In the genomic region with DNA sequence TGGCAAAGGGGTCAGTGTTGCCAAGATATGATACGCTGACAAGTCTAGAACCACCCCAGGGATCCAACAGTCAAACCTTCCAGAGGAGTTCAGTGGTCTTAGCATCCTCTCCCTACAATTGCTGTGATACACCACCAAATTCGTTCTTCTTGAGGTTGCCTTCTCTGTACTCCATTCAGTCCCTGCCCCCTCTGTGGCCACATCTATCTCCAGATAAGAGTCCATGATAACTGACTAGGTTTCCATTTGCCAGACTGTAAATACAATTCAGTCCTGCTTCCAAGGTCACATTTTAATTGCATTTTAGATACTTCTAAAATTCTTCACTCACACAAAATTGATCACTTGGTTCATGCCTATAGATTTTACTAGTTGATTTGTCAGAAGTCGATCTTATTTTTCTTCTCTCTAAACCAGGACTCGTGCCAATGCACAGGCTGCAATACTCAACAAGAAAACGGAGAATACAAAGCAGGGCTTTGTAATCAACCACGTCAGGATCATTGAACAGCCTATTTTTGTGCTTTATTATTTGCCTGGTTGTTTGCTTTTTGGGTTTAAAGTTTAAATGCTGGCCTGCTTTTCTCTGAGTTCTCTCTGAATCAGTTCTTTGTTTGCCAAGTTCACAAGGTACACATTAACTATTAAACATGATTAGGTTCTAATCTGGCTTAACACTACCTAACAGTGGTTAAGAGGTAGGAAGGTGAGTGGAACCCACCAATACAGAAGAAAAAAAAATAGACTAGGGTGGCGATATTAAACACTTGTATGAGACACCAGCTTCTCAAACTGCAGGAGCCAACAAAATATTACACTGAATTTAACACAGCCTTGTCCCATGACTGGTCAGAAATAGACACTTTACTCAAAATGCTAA, we compare ENCODE assay signal across 23 cellular contexts. TPM values are rescaled to one million over a fixed set of nuclear protein-coding genes. Genes with fewer than 3 reads are reported as not detected.
DNase-seq lines count a peak whose midpoint lies in the region; ATAC-seq and TF ChIP-seq lines count a peak whose summit lies in the region.
"Had no signal": no experiment of that assay in that cellular context is flagged by ENCODE, and none has a peak within 500 bp of the region (broad histone marks: within the 10 kb centered on the region; RNA-seq: fewer than 3 reads in every experiment).

No MANE protein-coding gene starts in this region.

- no peak overlapping the region for H3K27ac Mint-ChIP-seq in nephron progenitor cell
- H3K27ac Mint-ChIP-seq: activated T-helper 2 cell treated with anti-CD3 and anti-CD28 coated beads, Interferon-gamma antibody, Interleukin-2, Interleukin-4, amounts not matched to agents 10 μg/mL and 5 μg/mL and 100 μg/mL, durations not matched to agents 14 hours and 24 hours and 36 hours; mesothelial cell of epicardium had no signal

- TF ChIP-seq POLR2A in Peyer's patch (IDR thresholded peaks at IDR 0.05) = no peak

- no peak overlapping the region for H3K4me3 Mint-ChIP-seq in nephron progenitor cell
- H3K4me3 Mint-ChIP-seq: mesothelial cell of epicardium had no signal

- CTCF ChIA-PET in mammary epithelial cell (lab: Charles Lee; ENCODE audit: low non-redundant PET) = no interaction called here

- intact Hi-C loops in mammary epithelial cell (cut with micrococcal nuclease) = no loop called here

- no peak overlapping the region for H2AFZ ChIP-seq in mammary epithelial cell (ENCODE audit: low read depth, low read length)

- H3K36me3 ChIP-seq in Peyer's patch = no peaks in the 10 kb centered on the region
- H3K36me3 ChIP-seq in mammary epithelial cell (ENCODE audit: insufficient read depth, low read length) = no peaks in the 10 kb centered on the region
- H3K36me3 ChIP-seq: adrenal gland, cardiac muscle cell, HAP-1, heart left ventricle had no signal

- no peaks in the 10 kb centered on the region for H4K20me1 ChIP-seq in mammary epithelial cell (ENCODE audit: insufficient read depth, low read length)

- H3K4me3 ChIP-seq in Peyer's patch (peak overlapping the region in 1 of 4 donors; percentile 13), retinal pigment epithelial cell (ENCODE audit: low read length) (no peak overlapping the region), mammary epithelial cell (replicated peaks in 1 of 3; ENCODE audit: insufficient read depth in 1 of 3, low read depth in 2 of 3, low read length in 3 of 3) (no peak overlapping the region)
- H3K4me3 ChIP-seq: adrenal gland, cardiac muscle cell, HAP-1, heart left ventricle, smooth muscle cell, testis had no signal

- peak overlapping the region in 3 of 4 donors; percentile 71 to 88 (median 77) for H3K27ac ChIP-seq in Peyer's patch
- H3K27ac ChIP-seq in mammary epithelial cell (ENCODE audit: insufficient read depth, low read depth, low read length) = no peak overlapping the region
- H3K27ac ChIP-seq: adrenal gland, cardiac muscle cell, heart left ventricle, testis had no signal

- H3K4me1 ChIP-seq in Peyer's patch = peaks cover 0 to 32% (median 1%) of the 10 kb centered on the region in 4 donors
- no peaks in the 10 kb centered on the region for H3K4me1 ChIP-seq in mammary epithelial cell (ENCODE audit: insufficient read depth, low read length)
- H3K4me1 ChIP-seq: adrenal gland, HAP-1, heart left ventricle had no signal

- H3K9ac ChIP-seq in mammary epithelial cell (ENCODE audit: insufficient read depth, low read length) = no peak overlapping the region

- no peaks in the 10 kb centered on the region for H3K36me3 Mint-ChIP-seq in nephron progenitor cell (ENCODE audit: low read depth)

- no peaks in the 10 kb centered on the region for H3K27me3 ChIP-seq in Peyer's patch
- H3K27me3 ChIP-seq in mammary epithelial cell (ENCODE audit: insufficient read depth, low read length) = no peaks in the 10 kb centered on the region
- H3K27me3 ChIP-seq: adrenal gland, cardiac muscle cell, heart left ventricle, testis had no signal

- ATAC-seq in GM21367 (IDR thresholded peaks at IDR 0.05; ENCODE audit: unreplicated experiment) = no peak
- ATAC-seq: heart left ventricle had no signal

- H3K4me1 Mint-ChIP-seq in nephron progenitor cell = peaks cover 19% of the 10 kb centered on the region

- TF ChIP-seq CTCF in Peyer's patch (IDR thresholded peaks at IDR 0.05) (peak in 1 of 6 experiments; percentile 3), retinal pigment epithelial cell (conservative IDR thresholded peaks at IDR 0.05; ENCODE audit: low read depth, low read length) (no peak), nephron progenitor cell (IDR thresholded peaks at IDR 0.05) (no peak), mammary epithelial cell (conservative IDR thresholded peaks at IDR 0.05 in 1 of 2, IDR thresholded peaks at IDR 0.05 in 1 of 2; ENCODE audit: extremely low read depth in 1 of 2, insufficient read depth in 1 of 2, low read depth in 1 of 2, low read length in 2 of 2) (no peak)

- WGBS in mammary epithelial cell (ENCODE audit: low coverage, missing lambda C conversion rate) = 26% methylated on average over 7 of the region's 7 CpGs

- no peak overlapping the region for H3K4me2 ChIP-seq in mammary epithelial cell (ENCODE audit: insufficient read depth, low read depth, low read length)
- H3K4me2 ChIP-seq: smooth muscle cell had no signal

- in situ Hi-C loops in mammary epithelial cell (cut with MboI; ENCODE audit: low sequenced_read_pairs in 2 of 2) = no loop called here

- no peaks in the 10 kb centered on the region for H3K9me3 ChIP-seq in Peyer's patch
- H3K9me3 ChIP-seq in mammary epithelial cell (replicated peaks; ENCODE audit: insufficient read depth, low read length) = peaks cover 6% of the 10 kb centered on the region
- H3K9me3 ChIP-seq: adrenal gland, HAP-1, testis had no signal

- BruUV-seq in mammary epithelial cell (replicated peaks; lab: Mats Ljungman, UMichigan) = no TSS peak

- dilution Hi-C loops in mammary epithelial cell (cut with HindIII; ENCODE audit: low sequenced_read_pairs) = no loop called here

- peak; percentile 97 for DNase-seq in LoVo (ENCODE audit: low spot score)
- no peak for DNase-seq in Peyer's patch
- DNase-seq in left kidney (ENCODE audit: low read depth, low spot score) = peak; percentile 28
- peak; percentile 53 for DNase-seq in retinal pigment epithelial cell (ENCODE audit: low read depth)
- no peak for DNase-seq in NCI-H2227 (lab: John Stamatoyannopoulos, UW; ENCODE audit: unreplicated experiment)
- no peak for DNase-seq in nephron progenitor cell
- DNase-seq in mammary epithelial cell = no peak
- DNase-seq: activated CD4-positive, alpha-beta T cell treated with anti-CD3 and anti-CD28 coated beads for 1 hour; adrenal gland; heart left ventricle; Karpas-422; NCI-H345; SHP77 treated with DMSO at 0.1 percent for 48 hours; testis had no signal

- peaks cover 3% of the 10 kb centered on the region for H3K27me3 Mint-ChIP-seq in nephron progenitor cell (ENCODE audit: low read depth, poor library complexity)

- no peaks in the 10 kb centered on the region for H3K79me2 ChIP-seq in mammary epithelial cell (ENCODE audit: insufficient read depth, low read length)

- peaks cover 12% of the 10 kb centered on the region for H3K9me3 Mint-ChIP-seq in nephron progenitor cell

RNA-seq across cellular contexts. Expression of a gene that starts 5.3 kb away (rescaled TPM):
- total RNA-seq in Peyer's patch (100 to 1,000 TPM in 3 of 4 donors, 10 to 100 TPM in 1; 71.0 to 963 (median 558) TPM), mammary epithelial cell (not detected)
- not detected for polyA plus RNA-seq in mammary epithelial cell
- polyA minus RNA-seq in mammary epithelial cell = not detected
- total RNA-seq: activated T-helper 2 cell treated with anti-CD3 and anti-CD28 coated beads, Interferon-gamma antibody, Interleukin-2, Interleukin-4, amounts not matched to agents 10 μg/mL and 5 μg/mL and 100 μg/mL, durations not matched to agents 14 hours and 24 hours and 36 hours; cardiac muscle cell; mesothelial cell of epicardium; smooth muscle cell; T-helper 2 cell treated with Interferon-gamma antibody and Interleukin-4, amounts not matched to agents 100 ng/mL and 5 ng/mL, for 36 hours had no signal
- polyA plus RNA-seq: BJ, fibroblast of lung, smooth muscle cell had no signal

Comparison
In these comparisons a context has a peak if more than half of its experiments do, and no peak if none do; other contexts are left out.
1. DNase-seq: peak in LoVo (single experiment), left kidney (single experiment) and retinal pigment epithelial cell (single experiment); none in Peyer's patch (0 of 3), NCI-H2227 (single experiment), nephron progenitor cell (single experiment) and mammary epithelial cell (single experiment).
2. RNA of a gene that starts 5.3 kb away (total RNA-seq): 71.0 to 963 TPM in Peyer's patch; not detected in mammary epithelial cell; every median in the first group is over 10 times any median in the second.